In the genomic region with DNA sequence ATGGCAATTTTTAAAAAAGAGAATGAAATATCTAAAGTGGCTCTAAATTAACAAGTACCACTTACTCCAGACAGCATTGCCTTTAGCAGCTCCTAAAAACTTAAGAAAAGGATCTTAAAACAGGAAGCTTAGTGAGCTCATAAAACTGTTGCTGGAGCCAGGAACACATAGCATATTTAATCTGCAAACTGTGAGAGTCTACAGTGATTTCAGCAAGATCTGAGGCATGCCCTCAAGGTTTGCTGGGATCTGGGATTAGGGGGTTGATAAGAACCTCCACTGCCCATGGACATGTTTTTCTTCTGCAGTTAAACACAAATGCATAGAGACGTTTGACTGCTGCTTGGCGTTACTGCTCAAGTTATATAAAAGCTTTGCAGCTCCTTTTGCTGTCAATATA, we compare ENCODE assay signal across 15 cellular contexts. TPM values are rescaled to one million over a fixed set of nuclear protein-coding genes. Genes with fewer than 3 reads are reported as not detected.
DNase-seq lines count a peak whose midpoint lies in the region; ATAC-seq and TF ChIP-seq lines count a peak whose summit lies in the region.
"Had no signal": no experiment of that assay in that cellular context is flagged by ENCODE, and none has a peak within 500 bp of the region (broad histone marks: within the 10 kb centered on the region; RNA-seq: fewer than 3 reads in every experiment).

No MANE protein-coding gene starts in this region.

- no TSS peak for BruUV-seq in MCF 10A (replicated peaks; lab: Mats Ljungman, UMichigan)

- peak overlapping the region; percentile 68 for H3K4me3 Mint-ChIP-seq in HFFc6
- H3K4me3 Mint-ChIP-seq in MCF 10A (ENCODE audit: unreplicated experiment), result peak overlapping the region; percentile 41
- H3K4me3 Mint-ChIP-seq in T-cell, result no peak overlapping the region
- H3K4me3 Mint-ChIP-seq: CD4-positive, alpha-beta T cell had no signal

- H3K4me1 ChIP-seq in transverse colon, result peaks cover 4 to 30% (median 9%) of the 10 kb centered on the region in 4 donors

- H3K4me3 ChIP-seq in transverse colon, result no peak overlapping the region
- H3K4me3 ChIP-seq: body of pancreas, tibial nerve had no signal

- WGBS in transverse colon (ENCODE audit: low coverage in 1 of 2), 2 donors, result 45 to 58% methylated on average over 2 of the region's 2 CpGs

- no peaks in the 10 kb centered on the region; the same call in 1 of the 2 replicates for H3K27me3 Mint-ChIP-seq in HFFc6 (ENCODE audit: insufficient read depth)
- H3K27me3 Mint-ChIP-seq in MCF 10A (ENCODE audit: insufficient read depth, unreplicated experiment), result no peaks in the 10 kb centered on the region
- H3K27me3 Mint-ChIP-seq in T-cell, result peaks cover 43 to 56% of the 10 kb centered on the region in 2 donors

- no peaks in the 10 kb centered on the region for H3K9me3 ChIP-seq in transverse colon
- H3K9me3 ChIP-seq: body of pancreas, tibial nerve had no signal

- H3K9me3 Mint-ChIP-seq in HFFc6 (no peaks in the 10 kb centered on the region), MCF 10A (ENCODE audit: unreplicated experiment) (no peaks in the 10 kb centered on the region), T-cell (no peaks in the 10 kb centered on the region)
- H3K9me3 Mint-ChIP-seq: CD4-positive, alpha-beta T cell had no signal

- POLR2A ChIA-PET in MCF 10A (lab: Yijun Ruan, JAX), result interaction anchor here (0.5 to 7.6 kb wide), 35 partner anchors 12 to 699 kb away, joined by 3 to 135 read pairs (median 4); a partner anchor contains a TSS
- POLR2A ChIA-PET in T-cell (lab: Charles Lee), result no interaction called here

- H3K4me1 Mint-ChIP-seq in HFFc6 (ENCODE audit: low read depth) (peaks cover 52% of the 10 kb centered on the region), MCF 10A (ENCODE audit: insufficient read depth, unreplicated experiment) (peaks cover 38% of the 10 kb centered on the region), T-cell (peaks cover 12 to 14% (median 12%) of the 10 kb centered on the region in 3 donors)

- CTCF ChIA-PET in MCF 10A (lab: Yijun Ruan, JAX), result interaction anchor here (0.6 to 4.7 kb wide), 13 partner anchors 12 to 458 kb away, joined by 3 to 41 read pairs (median 3); no protein-coding TSS in a partner anchor
- CTCF ChIA-PET in T-cell (lab: Charles Lee), result no interaction called here

- intact Hi-C loops in MCF 10A (cut with micrococcal nuclease) (loop anchor here (2.0 to 10.0 kb wide), 3 partner anchors 40 to 602 kb away; no protein-coding TSS in a partner anchor), transverse colon (cut with DNase I; ENCODE audit: low total_unique reads) (loop anchor here (10.0 kb wide), 1 partner anchor 258 kb away; no protein-coding TSS in a partner anchor)

- H3K27ac Mint-ChIP-seq in HFFc6 (peak overlapping the region; percentile 70), MCF 10A (ENCODE audit: low read depth, unreplicated experiment) (peak overlapping the region; percentile 49), T-cell (no peak overlapping the region)
- H3K27ac Mint-ChIP-seq: CD4-positive, alpha-beta T cell had no signal

- no peak for TF ChIP-seq CTCF in HFFc6 (IDR thresholded peaks at IDR 0.05)
- no peak for TF ChIP-seq CTCF in MCF 10A (IDR thresholded peaks at IDR 0.05; ENCODE audit: unreplicated experiment)
- TF ChIP-seq CTCF in transverse colon (IDR thresholded peaks at IDR 0.05), result no peak

- H3K36me3 Mint-ChIP-seq in HFFc6 (ENCODE audit: low read depth) (no peaks in the 10 kb centered on the region; the same call in 1 of the 2 replicates), MCF 10A (ENCODE audit: insufficient read depth, unreplicated experiment) (peaks cover 23% of the 10 kb centered on the region), T-cell (no peaks in the 10 kb centered on the region)

- H3K27ac ChIP-seq in transverse colon, result peak overlapping the region; percentile 20 to 81 (median 35)
- H3K27ac ChIP-seq: body of pancreas had no signal

- no peaks in the 10 kb centered on the region for H3K36me3 ChIP-seq in transverse colon
- H3K36me3 ChIP-seq: tibial nerve had no signal

- DNase-seq in HFFc6 (peak; percentile 11), MCF 10A (ENCODE audit: unreplicated experiment) (no peak), islet precursor cell (peak; percentile 78), transverse colon (no peak), erythroblast (lab: John Stamatoyannopoulos, UW) (no peak), T-helper 2 cell (no peak), DMS 273 (lab: John Stamatoyannopoulos, UW; ENCODE audit: unreplicated experiment) (no peak), T-cell (no peak)
- DNase-seq: activated effector memory CD4-positive, alpha-beta T cell treated with Interleukin-2 at 50 U/mL for 16 hours; body of pancreas; CD4-positive, alpha-beta T cell; NCI-H345; stimulated activated CD8-positive, alpha-beta memory T cell treated with anti-CD3 and anti-CD28 coated beads, Interleukin-4, amount 100 ng/mL, for 48 hours had no signal

- TF ChIP-seq POLR2A in transverse colon (IDR thresholded peaks at IDR 0.05) (no peak), erythroblast (IDR thresholded peaks at IDR 0.05; ENCODE audit: low read length) (no peak)

- no peak for TF ChIP-seq EP300 in transverse colon (IDR thresholded peaks at IDR 0.05; ENCODE audit: low read depth)

- peaks cover 59% of the 10 kb centered on the region for H3K27me3 ChIP-seq in transverse colon
- H3K27me3 ChIP-seq: tibial nerve had no signal

- in situ Hi-C loops in transverse colon (cut with MboI; ENCODE audit: low pct_ligation_motif_present in 1 of 4, low pct_unique_long_range_greater_than_20kb in 1 of 4, low sequenced_read_pairs in 3 of 4), result loop anchor here in 1 of 4 donors (25.0 kb wide), 3 partner anchors 246 to 604 kb away; no protein-coding TSS in a partner anchor

- ATAC-seq in T-cell (replicated peaks in 1 of 4), result no peak
- ATAC-seq: body of pancreas, SK-N-SH treated with all-trans-retinoic acid at 6 μM for 48 hours had no signal

RNA-seq across cellular contexts. Expression of a gene that starts 3.8 kb away (rescaled TPM):
- total RNA-seq in HFFc6 (2021; fragmentation: NEBNext Ultra II Directional; extraction: Animal tissue kit (Norgen Biotek cat#: 25700)), result 10 to 100 TPM; 12.5 to 23.0 (median 21.7) TPM
- total RNA-seq in MCF 10A (2022) (23.1 and 27.6 TPM in 2 replicates), transverse colon (10 to 100 TPM in 1 of 4 donors, 1 to 10 TPM in 3; 3.7 to 41.1 (median 5.3) TPM), T-cell (under 1 TPM in 4 of 5 donors, not detected in 1; 0.10 to 0.79 (median 0.32) TPM)

Comparison
In these comparisons a context has a peak if more than half of its experiments do, and no peak if none do; other contexts are left out.
1. DNase-seq: peak in HFFc6 (single experiment) and islet precursor cell (single experiment); none in MCF 10A (single experiment), transverse colon (single experiment), erythroblast (0 of 2), T-helper 2 cell (0 of 5), DMS 273 (single experiment) and T-cell (0 of 34).
2. H3K27ac Mint-ChIP-seq: peak in HFFc6 (single experiment) and MCF 10A (single experiment); none in T-cell (0 of 2).
3. H3K4me3 Mint-ChIP-seq: peak in HFFc6 (single experiment) and MCF 10A (single experiment); none in T-cell (0 of 3).